Comparison of ENCODE assay signal across 20 cellular contexts in the genomic region with DNA sequence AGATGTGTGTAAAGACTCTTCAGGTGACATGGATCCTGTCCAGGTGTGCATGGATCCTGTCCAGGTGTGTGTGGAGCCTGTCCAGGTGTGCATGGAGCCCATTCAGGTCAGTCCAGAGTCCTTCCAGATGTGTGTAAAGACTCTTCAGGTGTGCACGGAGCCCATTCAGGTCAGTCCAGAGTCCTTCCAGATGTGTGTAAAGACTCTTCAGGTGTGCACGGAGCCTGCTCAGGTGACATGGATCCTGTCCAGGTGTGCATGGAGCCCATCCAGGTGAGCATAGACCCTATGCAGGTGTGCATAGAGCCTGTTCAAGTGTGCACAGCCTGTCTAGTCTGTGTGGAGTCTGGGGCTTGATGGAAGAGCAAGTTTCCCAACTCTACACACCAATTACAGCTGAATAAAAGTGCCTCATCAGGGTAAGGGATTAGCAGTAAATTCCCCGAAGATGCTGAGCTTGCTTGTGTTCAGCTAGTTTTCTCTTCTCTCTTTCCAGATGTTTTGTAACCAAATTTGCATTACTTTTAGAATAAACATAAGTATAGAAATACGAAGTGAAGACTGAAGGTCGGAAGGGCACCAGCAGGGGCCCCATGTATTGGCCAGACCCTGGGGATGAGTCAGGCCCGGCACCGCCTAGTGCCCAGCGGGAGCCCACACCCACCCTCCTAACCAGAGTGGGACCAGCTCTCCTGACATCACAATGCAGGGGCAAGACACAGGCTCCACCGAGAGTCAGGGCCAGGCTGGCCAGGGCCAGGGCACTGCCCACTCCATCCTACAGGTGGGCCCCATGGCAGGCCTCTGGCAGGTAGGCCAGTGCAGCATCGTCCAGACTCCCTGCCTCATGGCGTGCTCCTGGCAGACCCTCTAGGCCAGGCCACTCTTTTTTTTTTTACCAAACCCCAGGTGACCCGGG. TPM values are rescaled to one million over a fixed set of nuclear protein-coding genes. Genes with fewer than 3 reads are reported as not detected.
DNase-seq lines count a peak whose midpoint lies in the region; ATAC-seq, FAIRE-seq and TF ChIP-seq lines count a peak whose summit lies in the region.
"Had no signal": no experiment of that assay in that cellular context is flagged by ENCODE, and none has a peak within 500 bp of the region (broad histone marks: within the 10 kb centered on the region; RNA-seq: fewer than 3 reads in every experiment).

No MANE protein-coding gene starts in this region.

- ATAC-seq in heart left ventricle: no peak
- no peak for ATAC-seq in naive thymus-derived CD4-positive, alpha-beta T cell
- no peak for ATAC-seq in GM18909 (IDR thresholded peaks at IDR 0.05; ENCODE audit: poor library complexity, unreplicated experiment)

- TF ChIP-seq CTCF in heart left ventricle (IDR thresholded peaks at IDR 0.05) (no peak), left ventricle myocardium inferior (IDR thresholded peaks at IDR 0.05; ENCODE audit: borderline replicate concordance) (no peak), endodermal cell (conservative IDR thresholded peaks at IDR 0.05) (no peak), osteoblast (IDR thresholded peaks at IDR 0.05; ENCODE audit: extremely low read depth, low read depth, low read length) (no peak)

- H3K9me3 ChIP-seq in heart left ventricle: no peaks in the 10 kb centered on the region
- H3K9me3 ChIP-seq in left ventricle myocardium inferior (replicated peaks): no peaks in the 10 kb centered on the region
- H3K9me3 ChIP-seq in endodermal cell (ENCODE audit: control insufficient read depth, low read length): no peaks in the 10 kb centered on the region
- H3K9me3 ChIP-seq in osteoblast (ENCODE audit: low read depth, low read length): no peaks in the 10 kb centered on the region
- H3K9me3 ChIP-seq in naive thymus-derived CD4-positive, alpha-beta T cell (ENCODE audit: control insufficient read depth in 2 of 3, low read length in 3 of 3): no peaks in the 10 kb centered on the region
- H3K9me3 ChIP-seq: adrenal gland had no signal

- H3K79me2 ChIP-seq in osteoblast (ENCODE audit: insufficient read depth, low read length): no peaks in the 10 kb centered on the region

- POLR2A ChIA-PET in naive thymus-derived CD4-positive, alpha-beta T cell (lab: Charles Lee): no interaction called here

- CTCF ChIA-PET in naive thymus-derived CD4-positive, alpha-beta T cell (lab: Charles Lee): interaction anchor here (0.7 kb wide), 1 partner anchor 1605 kb away, joined by 4 read pairs; no protein-coding TSS in a partner anchor

- no peak overlapping the region for H3K27ac ChIP-seq in heart left ventricle
- no peak overlapping the region for H3K27ac ChIP-seq in left ventricle myocardium inferior (replicated peaks)
- H3K27ac ChIP-seq in endodermal cell (ENCODE audit: low read depth, low read length): no peak overlapping the region
- H3K27ac ChIP-seq in osteoblast (ENCODE audit: low read depth, low read length): no peak overlapping the region
- no peak overlapping the region for H3K27ac ChIP-seq in naive thymus-derived CD4-positive, alpha-beta T cell (ENCODE audit: low read depth, low read length)
- H3K27ac ChIP-seq: adrenal gland, C4-2B, cardiac muscle cell had no signal

- H3K27ac Mint-ChIP-seq in endodermal cell: no peak overlapping the region
- no peak overlapping the region for H3K27ac Mint-ChIP-seq in naive thymus-derived CD4-positive, alpha-beta T cell
- H3K27ac Mint-ChIP-seq: activated CD4-positive, alpha-beta T cell treated with anti-CD3 and anti-CD28 coated beads, Interleukin-2, amount 10 ng/mL, durations not matched to agents 7 days and 5 days had no signal

- H3K4me1 ChIP-seq in heart left ventricle (no peaks in the 10 kb centered on the region), left ventricle myocardium inferior (no peaks in the 10 kb centered on the region), endodermal cell (ENCODE audit: control insufficient read depth, insufficient read depth, low read length) (no peaks in the 10 kb centered on the region), osteoblast (ENCODE audit: insufficient read depth, low read length) (no peaks in the 10 kb centered on the region)
- no peaks in the 10 kb centered on the region for H3K4me1 ChIP-seq in naive thymus-derived CD4-positive, alpha-beta T cell (ENCODE audit: control insufficient read depth in 2 of 2, insufficient read depth in 2 of 2, low read length in 2 of 2)
- H3K4me1 ChIP-seq: adrenal gland had no signal

- H3K4me3 Mint-ChIP-seq in endodermal cell: no peak overlapping the region
- H3K4me3 Mint-ChIP-seq in naive thymus-derived CD4-positive, alpha-beta T cell: no peak overlapping the region
- H3K4me3 Mint-ChIP-seq: activated CD4-positive, alpha-beta T cell treated with anti-CD3 and anti-CD28 coated beads, Interleukin-2, amount 10 ng/mL, durations not matched to agents 7 days and 5 days had no signal

- H3K9me3 Mint-ChIP-seq in endodermal cell: no peaks in the 10 kb centered on the region
- H3K9me3 Mint-ChIP-seq in naive thymus-derived CD4-positive, alpha-beta T cell: no peaks in the 10 kb centered on the region
- H3K9me3 Mint-ChIP-seq: activated CD4-positive, alpha-beta T cell treated with anti-CD3 and anti-CD28 coated beads, Interleukin-2, amount 10 ng/mL, durations not matched to agents 7 days and 5 days had no signal

- FAIRE-seq in urothelium cell line (lab: Jason Lieb, UNC): peak; percentile 37
- FAIRE-seq: G401.6 had no signal

- no peak for TF ChIP-seq POLR2A in heart left ventricle (IDR thresholded peaks at IDR 0.05)

- no peaks in the 10 kb centered on the region for H3K4me1 Mint-ChIP-seq in endodermal cell
- H3K4me1 Mint-ChIP-seq in naive thymus-derived CD4-positive, alpha-beta T cell: peaks cover 0 to 9% (median 6%) of the 10 kb centered on the region in 7 donors

- H3K27me3 ChIP-seq in heart left ventricle (no peaks in the 10 kb centered on the region), left ventricle myocardium inferior (ENCODE audit: low read depth) (peaks cover 8% of the 10 kb centered on the region), endodermal cell (ENCODE audit: control insufficient read depth, insufficient read depth, low read length, poor library complexity, severe bottlenecking) (no peaks in the 10 kb centered on the region), osteoblast (ENCODE audit: insufficient read depth, low read length) (no peaks in the 10 kb centered on the region)
- no peaks in the 10 kb centered on the region for H3K27me3 ChIP-seq in naive thymus-derived CD4-positive, alpha-beta T cell (ENCODE audit: control insufficient read depth in 2 of 2, insufficient read depth in 2 of 2, low read length in 2 of 2)
- H3K27me3 ChIP-seq: adrenal gland, cardiac muscle cell had no signal

- no peaks in the 10 kb centered on the region for H4K20me1 ChIP-seq in osteoblast (ENCODE audit: insufficient read depth, low read length)

- no peaks in the 10 kb centered on the region for H3K27me3 Mint-ChIP-seq in endodermal cell (ENCODE audit: insufficient read depth)
- no peaks in the 10 kb centered on the region for H3K27me3 Mint-ChIP-seq in naive thymus-derived CD4-positive, alpha-beta T cell
- H3K27me3 Mint-ChIP-seq: activated CD4-positive, alpha-beta T cell treated with anti-CD3 and anti-CD28 coated beads, Interleukin-2, amount 10 ng/mL, durations not matched to agents 7 days and 5 days had no signal

- H3K4me2 ChIP-seq in osteoblast (ENCODE audit: insufficient read depth, low read length): no peak overlapping the region

- no peak overlapping the region for H3K4me3 ChIP-seq in heart left ventricle
- H3K4me3 ChIP-seq in left ventricle myocardium inferior: no peak overlapping the region
- H3K4me3 ChIP-seq in endodermal cell (ENCODE audit: low read length): no peak overlapping the region
- no peak overlapping the region for H3K4me3 ChIP-seq in osteoblast (ENCODE audit: insufficient read depth, low read length)
- H3K4me3 ChIP-seq in naive thymus-derived CD4-positive, alpha-beta T cell (ENCODE audit: low read length): no peak overlapping the region
- H3K4me3 ChIP-seq: adrenal gland, cardiac muscle cell had no signal

- H2AFZ ChIP-seq in osteoblast (ENCODE audit: low read length): no peak overlapping the region

- no peaks in the 10 kb centered on the region for H3K36me3 Mint-ChIP-seq in endodermal cell (ENCODE audit: low read depth)
- H3K36me3 Mint-ChIP-seq in naive thymus-derived CD4-positive, alpha-beta T cell: no peaks in the 10 kb centered on the region

- H3K9ac ChIP-seq in endodermal cell (ENCODE audit: extremely low read depth, low read length, poor library complexity, severe bottlenecking): no peak overlapping the region

- intact Hi-C loops in heart left ventricle (cut with DNase I) (no loop called here), left ventricle myocardium inferior (cut with micrococcal nuclease) (no loop called here)
- intact Hi-C loops in naive thymus-derived CD4-positive, alpha-beta T cell (cut with micrococcal nuclease): no loop called here

- H3K36me3 ChIP-seq in heart left ventricle (no peaks in the 10 kb centered on the region), left ventricle myocardium inferior (no peaks in the 10 kb centered on the region), endodermal cell (ENCODE audit: control insufficient read depth, insufficient read depth, low read length) (no peaks in the 10 kb centered on the region), osteoblast (ENCODE audit: insufficient read depth, low read length) (no peaks in the 10 kb centered on the region)
- no peaks in the 10 kb centered on the region for H3K36me3 ChIP-seq in naive thymus-derived CD4-positive, alpha-beta T cell (ENCODE audit: control insufficient read depth in 2 of 3, insufficient read depth in 3 of 3, low read length in 3 of 3)
- H3K36me3 ChIP-seq: adrenal gland, cardiac muscle cell had no signal

- DNase-seq in heart left ventricle: peak in 3 of 5 donors; percentile 10 to 46 (median 22)
- DNase-seq in left ventricle myocardium inferior: no peak
- peak; percentile 19 for DNase-seq in endodermal cell
- peak; percentile 73 for DNase-seq in osteoblast (ENCODE audit: insufficient read length, low spot score, missing footprints)
- no peak for DNase-seq in urothelium cell line (ENCODE audit: low spot score)
- no peak for DNase-seq in AG08396 (ENCODE audit: low spot score)
- DNase-seq in naive thymus-derived CD4-positive, alpha-beta T cell: no peak
- DNase-seq: ACHN; activated CD4-positive, alpha-beta T cell treated with anti-CD3 and anti-CD28 coated beads, Interleukin-2, amount 10 ng/mL, durations not matched to agents 7 days and 5 days; DMS153; MM.1S; NCI-H1694 treated with DMSO at 0.1 percent for 48 hours; NCI-H226; SIG-M5; stimulated activated CD8-positive, alpha-beta memory T cell treated with anti-CD3 and anti-CD28 coated beads, Interleukin-4, amount 100 ng/mL, for 48 hours had no signal

- WGBS in heart left ventricle, 4 donors: 91 to 95% (median 92%) methylated on average over 11 to 12 of the region's 12 CpGs
- WGBS in endodermal cell (ENCODE audit: insufficient coverage in 1 of 2, insufficient read length in 1 of 2), 2 experiments: 88 to 90% methylated on average over 6 to 12 of the region's 12 CpGs

RNA-seq across cellular contexts. Expression of a gene that starts 38.6 kb away (rescaled TPM):
- total RNA-seq in heart left ventricle (100 to 1,000 TPM; 131 to 316 (median 193) TPM), left ventricle myocardium inferior (187 TPM), endodermal cell (10 to 100 TPM; 37.8 to 69.7 TPM), osteoblast (44.8 and 54.3 TPM in 2 replicates)
- polyA plus RNA-seq in heart left ventricle: 100 to 1,000 TPM; 134 to 209 TPM
- polyA plus RNA-seq in endodermal cell (2013, experiment 1 of 2): 55.9 TPM
- 56.9 TPM for polyA plus RNA-seq in endodermal cell (2013, experiment 2 of 2)
- 1 to 10 TPM in 2 of 5 experiments, under 1 TPM in 3; 0.35 to 4.5 (median 0.90) TPM for total RNA-seq in naive thymus-derived CD4-positive, alpha-beta T cell
- under 1 TPM in 1 of 2 donors, not detected in 1; 0.08 TPM for polyA plus RNA-seq in naive thymus-derived CD4-positive, alpha-beta T cell

Comparison
In these comparisons a context has a peak if more than half of its experiments do, and no peak if none do; other contexts are left out.
1. DNase-seq: peak in heart left ventricle (3 of 5), endodermal cell (single experiment) and osteoblast (single experiment); none in left ventricle myocardium inferior (single experiment), urothelium cell line (single experiment), AG08396 (single experiment) and naive thymus-derived CD4-positive, alpha-beta T cell (0 of 9).